Comparison of ENCODE assay signal across 9 cellular contexts in genomic region chr12:128644664-128645296, GRCh38.
A peak's percentile ranks its signal among the peaks of the same experiment; 100 is the strongest.
DNase-seq lines count a peak whose midpoint lies in the region; ATAC-seq and FAIRE-seq lines count a peak whose summit lies in the region.
"Had no signal": no experiment of that assay in that cellular context is flagged by ENCODE, and none has a peak within 500 bp of the region (broad histone marks: within the 10 kb centered on the region; RNA-seq: fewer than 3 reads in every experiment).

No MANE protein-coding gene starts in this region.

- H3K36me3 Mint-ChIP-seq in activated CD4-positive, alpha-beta memory T cell treated with anti-CD3 and anti-CD28 coated beads, Interleukin-2, amount 10 ng/mL, durations not matched to agents 7 days and 5 days (ENCODE audit: low read depth) = no peaks in the 10 kb centered on the region

- H3K27me3 Mint-ChIP-seq in activated CD4-positive, alpha-beta memory T cell treated with anti-CD3 and anti-CD28 coated beads, Interleukin-2, amount 10 ng/mL, durations not matched to agents 7 days and 5 days = no peaks in the 10 kb centered on the region

- H3K4me3 Mint-ChIP-seq in activated CD4-positive, alpha-beta memory T cell treated with anti-CD3 and anti-CD28 coated beads, Interleukin-2, amount 10 ng/mL, durations not matched to agents 7 days and 5 days = no peak overlapping the region
- H3K4me3 Mint-ChIP-seq: T-helper 1 cell treated with Interleukin-12 subunit alpha and Interleukin-12 subunit beta and Interleukin-4 antibody, amounts not matched to agents 30 μg/mL and 1 μg/mL, for 36 hours had no signal

- no peaks in the 10 kb centered on the region for H3K4me1 Mint-ChIP-seq in activated CD4-positive, alpha-beta memory T cell treated with anti-CD3 and anti-CD28 coated beads, Interleukin-2, amount 10 ng/mL, durations not matched to agents 7 days and 5 days

- no peak for ATAC-seq in HG03439 (IDR thresholded peaks at IDR 0.05; ENCODE audit: unreplicated experiment)

- H3K9me3 Mint-ChIP-seq in activated CD4-positive, alpha-beta memory T cell treated with anti-CD3 and anti-CD28 coated beads, Interleukin-2, amount 10 ng/mL, durations not matched to agents 7 days and 5 days = peaks cover 24% of the 10 kb centered on the region

- POLR2A ChIA-PET in activated CD4-positive, alpha-beta memory T cell treated with anti-CD3 and anti-CD28 coated beads, Interleukin-2, amount 10 ng/mL, durations not matched to agents 7 days and 5 days (lab: Charles Lee) = no interaction called here

- H3K27ac Mint-ChIP-seq in activated CD4-positive, alpha-beta memory T cell treated with anti-CD3 and anti-CD28 coated beads, Interleukin-2, amount 10 ng/mL, durations not matched to agents 7 days and 5 days = no peak overlapping the region
- H3K27ac Mint-ChIP-seq: T-helper 1 cell treated with Interleukin-12 subunit alpha and Interleukin-12 subunit beta and Interleukin-4 antibody, amounts not matched to agents 30 μg/mL and 1 μg/mL, for 36 hours had no signal

- CTCF ChIA-PET in activated CD4-positive, alpha-beta memory T cell treated with anti-CD3 and anti-CD28 coated beads, Interleukin-2, amount 10 ng/mL, durations not matched to agents 7 days and 5 days (lab: Charles Lee) = no interaction called here

- DNase-seq in NCI-H524 (lab: John Stamatoyannopoulos, UW) (peak; percentile 35 to 67), NCI-H524 treated with DMSO at 0.1 percent for 48 hours (lab: John Stamatoyannopoulos, UW) (no peak), HT-29 (ENCODE audit: low spot score) (peak; percentile 59), iPS-NIHi7 (ENCODE audit: extremely low spot score) (peak; percentile 81), urothelium cell line (ENCODE audit: low spot score) (peak; percentile 27), SKM-1 (lab: John Stamatoyannopoulos, UW; ENCODE audit: unreplicated experiment) (no peak)
- peak; percentile 17 for DNase-seq in activated CD4-positive, alpha-beta memory T cell treated with anti-CD3 and anti-CD28 coated beads, Interleukin-2, amount 10 ng/mL, durations not matched to agents 7 days and 5 days

- FAIRE-seq in urothelium cell line (lab: Jason Lieb, UNC) = no peak

Comparison
In these comparisons a context has a peak if more than half of its experiments do, and no peak if none do; other contexts are left out.
1. DNase-seq: peak in NCI-H524 (2 of 2), HT-29 (single experiment), activated CD4-positive, alpha-beta memory T cell treated with anti-CD3 and anti-CD28 coated beads, Interleukin-2, amount 10 ng/mL, durations not matched to agents 7 days and 5 days (single experiment), iPS-NIHi7 (single experiment) and urothelium cell line (single experiment); none in NCI-H524 treated with DMSO at 0.1 percent for 48 hours (single experiment) and SKM-1 (single experiment).